27 cellular contexts compared by ENCODE assay signal in genomic region chr3:126432901-126433480, GRCh38. TPM values are rescaled to one million over a fixed set of nuclear protein-coding genes. Genes with fewer than 3 reads are reported as not detected.
DNase-seq lines count a peak whose midpoint lies in the region; ATAC-seq and TF ChIP-seq lines count a peak whose summit lies in the region.
"Had no signal": no experiment of that assay in that cellular context is flagged by ENCODE, and none has a peak within 500 bp of the region (broad histone marks: within the 10 kb centered on the region; RNA-seq: fewer than 3 reads in every experiment).

No MANE protein-coding gene starts in this region.

- TF ChIP-seq CTCF in A673 (conservative IDR thresholded peaks at IDR 0.05; ENCODE audit: low read depth, low read length) (no peak), heart left ventricle (IDR thresholded peaks at IDR 0.05) (no peak), osteocyte (IDR thresholded peaks at IDR 0.05) (no peak)

- POLR2A ChIA-PET in A673 (lab: Charles Lee; ENCODE audit: low non-redundant PET), result no interaction called here

- no peak overlapping the region for H3K27ac Mint-ChIP-seq in osteocyte (ENCODE audit: unreplicated experiment)
- H3K27ac Mint-ChIP-seq: activated naive CD8-positive, alpha-beta T cell treated with anti-CD3 and anti-CD28 coated beads for 36 hours; immature natural killer cell; nephron; WTC11 had no signal

- ATAC-seq in heart left ventricle (peak in 3 of 4 donors; percentile 10 to 19 (median 15)), HG03378 (IDR thresholded peaks at IDR 0.05; ENCODE audit: unreplicated experiment) (no peak), HG03469 (IDR thresholded peaks at IDR 0.05; ENCODE audit: unreplicated experiment) (no peak)
- ATAC-seq: WTC11 had no signal

- peaks cover 18% of the 10 kb centered on the region for H3K36me3 ChIP-seq in A673 (ENCODE audit: insufficient read depth, low read length, poor library complexity, severe bottlenecking)
- H3K36me3 ChIP-seq in heart left ventricle, result peaks cover 0 to 32% (median 21%) of the 10 kb centered on the region in 9 donors

- no peak for TF ChIP-seq POLR2A in heart left ventricle (IDR thresholded peaks at IDR 0.05)

- peaks cover 12% of the 10 kb centered on the region for H3K36me3 Mint-ChIP-seq in osteocyte (ENCODE audit: unreplicated experiment)

- H3K4me3 ChIP-seq in A673 (ENCODE audit: low read depth, low read length, poor library complexity, severe bottlenecking) (no peak overlapping the region), heart left ventricle (no peak overlapping the region)
- H3K4me3 ChIP-seq: hepatocyte, mucosa of descending colon had no signal

- no peak overlapping the region for H3K4me3 Mint-ChIP-seq in osteocyte (ENCODE audit: unreplicated experiment)
- H3K4me3 Mint-ChIP-seq: activated naive CD8-positive, alpha-beta T cell treated with anti-CD3 and anti-CD28 coated beads for 36 hours; immature natural killer cell; nephron; WTC11 had no signal

- H3K4me1 Mint-ChIP-seq in osteocyte (ENCODE audit: unreplicated experiment), result peaks cover 2% of the 10 kb centered on the region
- H3K4me1 Mint-ChIP-seq: immature natural killer cell, nephron, WTC11 had no signal

- H3K4me1 ChIP-seq in A673 (ENCODE audit: insufficient read depth, low read length, poor library complexity, severe bottlenecking) (peaks cover 11% of the 10 kb centered on the region), heart left ventricle (peaks cover 0 to 12% (median 4%) of the 10 kb centered on the region in 12 donors)

- H3K27ac ChIP-seq in A673 (ENCODE audit: low read depth, low read length, poor library complexity, severe bottlenecking) (peak overlapping the region; percentile 30), heart left ventricle (peak overlapping the region in 5 of 12 donors; percentile 1 to 68 (median 25))
- H3K27ac ChIP-seq: C4-2B, hepatocyte had no signal

- CTCF ChIA-PET in A673 (lab: Charles Lee), result no interaction called here

- intact Hi-C loops in A673 (cut with micrococcal nuclease; ENCODE audit: unreplicated experiment), result no loop called here
- intact Hi-C loops in heart left ventricle (cut with DNase I), result no loop called here

- no peaks in the 10 kb centered on the region for H3K9me3 ChIP-seq in A673 (ENCODE audit: low read depth, low read length, poor library complexity, severe bottlenecking)
- peaks cover 0 to 37% (median 2%) of the 10 kb centered on the region in 12 donors for H3K9me3 ChIP-seq in heart left ventricle
- H3K9me3 ChIP-seq: mucosa of descending colon had no signal

- DNase-seq in A673 (ENCODE audit: low spot score) (no peak), EH (ENCODE audit: low read depth) (peak; percentile 40), heart left ventricle (no peak), osteocyte (ENCODE audit: extremely low spot score, unreplicated experiment) (peak; percentile 78), hippocampal formation (lab: John Stamatoyannopoulos, UW) (no peak)
- DNase-seq: activated effector memory CD4-positive, alpha-beta T cell treated with Interleukin-2 at 50 U/mL for 16 hours; activated naive CD8-positive, alpha-beta T cell treated with anti-CD3 and anti-CD28 coated beads for 36 hours; Calu3; cerebellar nuclear complex; immature natural killer cell; mucosa of descending colon; NCI-H1417; NCI-H2107; SHP77 treated with DMSO at 0.1 percent for 48 hours; stimulated activated CD4-positive, alpha-beta T cell treated with anti-CD3 and anti-CD28 coated beads, Interleukin-4, amount 100 ng/mL, for 1 hour; stimulated activated naive CD4-positive, alpha-beta T cell treated with Interleukin-2 at 50 U/mL for 16 hours; SW 1271; T1000 had no signal

- WGBS in heart left ventricle, 4 donors, result 96 to 97% (median 97%) methylated on average over 8 of the region's 8 CpGs

- BruUV-seq in A673 (replicated peaks; lab: Mats Ljungman, UMichigan), result no TSS peak

- H3K27me3 Mint-ChIP-seq in osteocyte (ENCODE audit: unreplicated experiment), result no peaks in the 10 kb centered on the region
- H3K27me3 Mint-ChIP-seq: activated naive CD8-positive, alpha-beta T cell treated with anti-CD3 and anti-CD28 coated beads for 36 hours had no signal

- no peaks in the 10 kb centered on the region for H3K9me3 Mint-ChIP-seq in osteocyte (ENCODE audit: unreplicated experiment)
- H3K9me3 Mint-ChIP-seq: activated naive CD8-positive, alpha-beta T cell treated with anti-CD3 and anti-CD28 coated beads for 36 hours; nephron had no signal

- H3K27me3 ChIP-seq in A673 (replicated peaks; ENCODE audit: insufficient read depth, low read depth, low read length, poor library complexity) (no peaks in the 10 kb centered on the region), heart left ventricle (no peaks in the 10 kb centered on the region)
- H3K27me3 ChIP-seq: hepatocyte had no signal

RNA-seq across cellular contexts. Expression of gene CFAP100, which starts 38.3 kb away (rescaled TPM):
- not detected in 2 replicates for total RNA-seq in A673 (2021)
- total RNA-seq in heart left ventricle, result not detected
- polyA plus RNA-seq in heart left ventricle, result not detected
- total RNA-seq in osteocyte, result not detected in 2 replicates
- total RNA-seq: activated naive CD8-positive, alpha-beta T cell treated with anti-CD3 and anti-CD28 coated beads for 36 hours; astrocyte; Calu3; hepatocyte; liver; M059J; mucosa of descending colon; WTC11 had no signal
- polyA plus RNA-seq: hepatocyte, immature natural killer cell, liver had no signal

RNA-seq across cellular contexts. Expression of gene ZXDC, which starts 42.7 kb away (rescaled TPM):
- total RNA-seq in A673 (2021) (61.1 and 63.2 TPM in 2 replicates), heart left ventricle (10 to 100 TPM; 15.4 to 40.3 (median 20.2) TPM), osteocyte (30.7 and 31.8 TPM in 2 replicates)
- 10 to 100 TPM in 1 of 2 donors, 1 to 10 TPM in 1; 8.7 to 10.9 TPM for polyA plus RNA-seq in heart left ventricle

Comparison
In these comparisons a context has a peak if more than half of its experiments do, and no peak if none do; other contexts are left out.
1. DNase-seq: peak in EH (single experiment) and osteocyte (single experiment); none in A673 (single experiment), heart left ventricle (0 of 5) and hippocampal formation (0 of 2).
2. ATAC-seq: peak in heart left ventricle (3 of 4); none in HG03378 (single experiment) and HG03469 (single experiment).